ENCODE assay signal across 8 cellular contexts in the genomic region with DNA sequence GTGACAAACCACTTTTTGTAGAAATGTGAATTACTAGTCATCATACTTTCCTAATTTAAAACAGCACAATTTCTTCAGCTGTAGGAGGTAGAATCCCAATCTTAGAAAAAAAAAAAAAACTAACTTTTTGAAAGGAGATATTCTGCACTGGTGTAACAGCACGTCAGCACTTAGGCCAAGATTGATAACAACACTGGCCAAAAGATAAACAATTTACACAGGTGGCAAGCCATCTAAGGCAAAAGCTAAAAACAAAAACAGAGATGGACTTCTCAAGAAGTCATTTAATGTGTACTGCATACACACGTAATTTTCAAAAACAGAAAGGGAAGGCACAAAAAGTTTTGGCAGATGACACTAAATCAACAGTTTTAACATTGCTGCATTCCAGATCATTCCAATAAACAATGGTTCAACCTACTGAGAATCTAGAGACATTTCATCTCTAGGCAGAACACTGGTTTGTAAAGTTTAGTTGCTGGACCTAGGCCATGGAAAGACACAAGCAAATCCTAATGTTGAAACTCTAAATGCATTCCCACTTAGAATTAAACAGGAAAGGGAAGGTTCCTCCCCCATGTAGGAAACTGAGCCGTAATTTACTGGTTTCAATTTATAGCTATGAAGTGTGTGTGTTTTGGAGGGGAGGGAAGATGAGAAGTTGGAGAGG. TPM values are rescaled to one million over a fixed set of nuclear protein-coding genes. Genes with fewer than 3 reads are reported as not detected.
DNase-seq lines count a peak whose midpoint lies in the region; ATAC-seq and TF ChIP-seq lines count a peak whose summit lies in the region.

No MANE protein-coding gene starts in this region.

- H2AFZ ChIP-seq in HCT116 (ENCODE audit: low read depth, low read length, poor library complexity, severe bottlenecking), result no peak overlapping the region

- H3K4me3 Mint-ChIP-seq in T-cell, result peak overlapping the region; percentile 89 to 97 (median 94)

- RAD21 ChIA-PET in HCT116 (lab: Charles Lee; ENCODE audit: low non-redundant PET in 1 of 2, low total read pairs in 2 of 2, uncharacterized antibody in 2 of 2, unreplicated experiment in 2 of 2), result interaction anchor here in 1 of 2 experiments (1.3 kb wide), 1 partner anchor 108 kb away, joined by 3 read pairs; no protein-coding TSS in a partner anchor

- peaks cover 64 to 78% (median 76%) of the 10 kb centered on the region in 3 donors for H3K4me1 Mint-ChIP-seq in T-cell

- H3K9me3 ChIP-seq in HCT116 (ENCODE audit: control insufficient read depth in 1 of 2, insufficient read depth in 1 of 2, low read depth in 1 of 2, low read length in 2 of 2), result no peaks in the 10 kb centered on the region
- H3K9me3 ChIP-seq in skeletal muscle satellite cell (replicated peaks; ENCODE audit: low read length), result no peaks in the 10 kb centered on the region

- CTCF ChIA-PET in HCT116 (lab: Charles Lee) (interaction anchor here (2.2 kb wide), 1 partner anchor 108 kb away, joined by 13 read pairs; no protein-coding TSS in a partner anchor), T-cell (lab: Charles Lee) (interaction anchor here in 1 of 2 donors (0.5 to 2.7 kb wide), 7 partner anchors 106 to 1122 kb away, joined by 3 to 12 read pairs (median 4); no protein-coding TSS in a partner anchor)

- H3K27ac ChIP-seq in HCT116 (ENCODE audit: low read depth, low read length), result no peak overlapping the region

- H4K20me1 ChIP-seq in HCT116 (ENCODE audit: insufficient read depth), result peaks cover 7% of the 10 kb centered on the region; the same call in 1 of the 2 replicates

- DNase-seq in HCT116 (ENCODE audit: low read depth, low spot score), result no peak
- DNase-seq in T-cell, result no peak
- peak; percentile 33 for DNase-seq in fibroblast of the aortic adventitia (ENCODE audit: low read depth)
- no peak for DNase-seq in NCI-H187 treated with DMSO at 0.1 percent for 48 hours (lab: John Stamatoyannopoulos, UW)
- no peak for DNase-seq in midbrain (lab: John Stamatoyannopoulos, UW)

- peak overlapping the region; percentile 80 to 85 for H3K27ac Mint-ChIP-seq in T-cell

- no peaks in the 10 kb centered on the region for H3K9me2 ChIP-seq in HCT116 (ENCODE audit: insufficient read depth)

- H3K4me2 ChIP-seq in HCT116 (ENCODE audit: low read length), result peak overlapping the region; percentile 98
- H3K4me2 ChIP-seq in skeletal muscle satellite cell (ENCODE audit: low read length), result peak overlapping the region; percentile 95

- ATAC-seq in HCT116, result no peak
- no peak for ATAC-seq in T-cell (replicated peaks in 1 of 4)
- ATAC-seq in HG02840 (IDR thresholded peaks at IDR 0.05; ENCODE audit: low FRiP score, unreplicated experiment), result no peak
- ATAC-seq in HG03457 (IDR thresholded peaks at IDR 0.05; ENCODE audit: unreplicated experiment), result no peak

- TF ChIP-seq CTCF in HCT116 (IDR thresholded peaks at IDR 0.05 in 2 of 3, conservative IDR thresholded peaks at IDR 0.05 in 1 of 3; ENCODE audit: borderline replicate concordance in 1 of 3, insufficient read depth in 1 of 3, low read depth in 2 of 3, low read length in 2 of 3) (no peak), fibroblast of the aortic adventitia (IDR thresholded peaks at IDR 0.05; ENCODE audit: insufficient read depth, low read length) (no peak)

- TF ChIP-seq POLR2A in HCT116 (IDR thresholded peaks at IDR 0.05; ENCODE audit: borderline replicate concordance, extremely low read depth, insufficient read depth, insufficient read length), result no peak

- H3K4me1 ChIP-seq in HCT116 (ENCODE audit: control insufficient read depth in 1 of 2, insufficient read depth in 2 of 2, low read length in 2 of 2), result peaks cover 5 to 40% of the 10 kb centered on the region in 2 experiments; a peak in 3 of 4 replicates
- H3K4me1 ChIP-seq in skeletal muscle satellite cell (ENCODE audit: control insufficient read depth, insufficient read depth, low read length), result peaks cover 33% of the 10 kb centered on the region

- H3K27me3 ChIP-seq in HCT116 (ENCODE audit: insufficient read depth, low read length) (no peaks in the 10 kb centered on the region), skeletal muscle satellite cell (ENCODE audit: control insufficient read depth, insufficient read depth, low read length) (no peaks in the 10 kb centered on the region)

- H3K27me3 Mint-ChIP-seq in T-cell, result no peaks in the 10 kb centered on the region

- POLR2A ChIA-PET in HCT116 (lab: Charles Lee), result interaction anchor here (1.4 kb wide), 1 partner anchor 131 kb away, joined by 3 read pairs; no protein-coding TSS in a partner anchor
- POLR2A ChIA-PET in T-cell (lab: Charles Lee), result no interaction called here

- BruUV-seq in HCT116 (replicated peaks; lab: Mats Ljungman, UMichigan), result TSS peak; percentile 47

- no peak for TF ChIP-seq RAD21 in HCT116 (IDR thresholded peaks at IDR 0.05; ENCODE audit: low read depth)

- intact Hi-C loops in HCT116 (cut with micrococcal nuclease), result loop anchor here (2.0 kb wide), 1 partner anchor 181 kb away; no protein-coding TSS in a partner anchor

- no peaks in the 10 kb centered on the region for H3K36me3 ChIP-seq in HCT116 (ENCODE audit: control insufficient read depth in 1 of 2, insufficient read depth in 2 of 2, low read length in 2 of 2)
- H3K36me3 ChIP-seq in skeletal muscle satellite cell (ENCODE audit: insufficient read depth, low read length), result no peaks in the 10 kb centered on the region

- H3K79me2 ChIP-seq in HCT116 (ENCODE audit: insufficient read depth, low read length), result peaks cover 59% of the 10 kb centered on the region

- H3K4me3 ChIP-seq in HCT116 (replicated peaks in 1 of 2; ENCODE audit: low read depth in 1 of 2, low read length in 2 of 2) (peak overlapping the region; percentile 71 to 91), fibroblast of the aortic adventitia (ENCODE audit: low read depth, low read length) (peak overlapping the region; percentile 93), skeletal muscle satellite cell (ENCODE audit: low read length) (peak overlapping the region; percentile 97)

- H3K9ac ChIP-seq in HCT116 (ENCODE audit: low read length) (peak overlapping the region; percentile 90), skeletal muscle satellite cell (ENCODE audit: low read depth, low read length) (peak overlapping the region; percentile 85)

- no peaks in the 10 kb centered on the region for H3K9me3 Mint-ChIP-seq in T-cell

- H3K36me3 Mint-ChIP-seq in T-cell, result peaks cover 8% of the 10 kb centered on the region

TF ChIP-seq in HCT116, 20 proteins besides CTCF, POLR2A, EP300 and RAD21:
- no peak for TF ChIP-seq CBX3 (IDR thresholded peaks at IDR 0.05; ENCODE audit: low read depth)
- no peak for TF ChIP-seq ZNF274 (IDR thresholded peaks at IDR 0.05; ENCODE audit: low read depth, low read length)
- TF ChIP-seq ZFX (IDR thresholded peaks at IDR 0.05), result no peak
- TF ChIP-seq SIN3A (IDR thresholded peaks at IDR 0.05; ENCODE audit: low read depth), result no peak
- no peak for TF ChIP-seq EZH2 (IDR thresholded peaks at IDR 0.05)
- TF ChIP-seq EZH2phosphoT487 (IDR thresholded peaks at IDR 0.05; ENCODE audit: borderline replicate concordance), result no peak
- TF ChIP-seq ZBTB33 (IDR thresholded peaks at IDR 0.05; ENCODE audit: extremely low read depth, insufficient replicate concordance, low read length), result no peak
TF ChIP-seq in HCT116: peak in this region for 0.

RNA-seq across cellular contexts. Expression of gene GCLC, which starts 1.4 kb away (rescaled TPM):
- 72.0 TPM for total RNA-seq in HCT116 (2021; ENCODE audit: unreplicated experiment)
- 46.5 and 56.0 TPM in 2 replicates for polyA plus RNA-seq in HCT116 (2012)
- total RNA-seq in T-cell, result 10 to 100 TPM; 25.2 to 38.2 (median 33.6) TPM
- 20.1 and 21.1 TPM in 2 replicates for total RNA-seq in fibroblast of the aortic adventitia (ENCODE audit: low replicate concordance)
- total RNA-seq in skeletal muscle satellite cell (2012; rRNA removed), result 11.4 and 11.9 TPM in 2 replicates
